Comparison of ENCODE assay signal across 1 cellular context in genomic region chr1:210366767-210367166, GRCh38.
TF ChIP-seq lines count a peak whose summit lies in the region.

No MANE protein-coding gene starts in this region.

TF ChIP-seq in HepG2, 621 proteins besides CTCF, POLR2A, EP300 and RAD21 (continued from another document and continues in another):
- TF ChIP-seq KIAA2018 (CRISPR knock-in tag; IDR thresholded peaks at IDR 0.05; ENCODE audit: borderline replicate concordance), result no peak
- no peak for TF ChIP-seq ZNF646 (CRISPR knock-in tag; IDR thresholded peaks at IDR 0.05)
- TF ChIP-seq HDAC2 (CRISPR knock-in tag; IDR thresholded peaks at IDR 0.05), result peak; percentile 32; the same call in 1 of the 2 replicates
- no peak for TF ChIP-seq MLX (CRISPR knock-in tag; IDR thresholded peaks at IDR 0.05)
- TF ChIP-seq JUN (CRISPR knock-in tag; IDR thresholded peaks at IDR 0.05), result no peak
- TF ChIP-seq NFAT5 (CRISPR knock-in tag; IDR thresholded peaks at IDR 0.05), result no peak
- no peak for TF ChIP-seq MATR3 (CRISPR knock-in tag; IDR thresholded peaks at IDR 0.05)
- no peak for TF ChIP-seq REL (CRISPR knock-in tag; conservative IDR thresholded peaks at IDR 0.05)
- TF ChIP-seq REST (IDR thresholded peaks at IDR 0.05; ENCODE audit: borderline replicate concordance in 1 of 2, low read depth in 1 of 2, low read length in 2 of 2), result no peak
- TF ChIP-seq MXD1 (CRISPR knock-in tag; IDR thresholded peaks at IDR 0.05), result no peak
- TF ChIP-seq MTA3 (CRISPR knock-in tag; IDR thresholded peaks at IDR 0.05), result no peak
- TF ChIP-seq ZBTB44 (CRISPR knock-in tag; IDR thresholded peaks at IDR 0.05), result no peak
- no peak; the same call in 1 of the 2 replicates for TF ChIP-seq MIXL1 (CRISPR knock-in tag; IDR thresholded peaks at IDR 0.05)
- TF ChIP-seq TFDP2 (CRISPR knock-in tag; IDR thresholded peaks at IDR 0.05), result no peak
- TF ChIP-seq U2AF2 (IDR thresholded peaks at IDR 0.05; ENCODE audit: low read depth, low read length), result no peak
- no peak for TF ChIP-seq YEATS2 (CRISPR knock-in tag; IDR thresholded peaks at IDR 0.05; ENCODE audit: borderline replicate concordance)
- no peak for TF ChIP-seq LCORL (IDR thresholded peaks at IDR 0.05)
- no peak for TF ChIP-seq LCORL (CRISPR knock-in tag; IDR thresholded peaks at IDR 0.05)
- no peak for TF ChIP-seq FOXK1 (CRISPR knock-in tag; IDR thresholded peaks at IDR 0.05; ENCODE audit: borderline replicate concordance, low read depth)
- TF ChIP-seq ZFP1 (CRISPR knock-in tag; IDR thresholded peaks at IDR 0.05), result peak; percentile 36; the same call in 1 of the 2 replicates
- no peak for TF ChIP-seq ZFP82 (CRISPR knock-in tag; IDR thresholded peaks at IDR 0.05; ENCODE audit: borderline replicate concordance)
